In genomic region chr2:77121518-77121917, GRCh38 we compare ENCODE assay signal across 5 cellular contexts.
"Had no signal": no experiment of that assay in that cellular context is flagged by ENCODE, and none has a peak within 500 bp of the region (broad histone marks: within the 10 kb centered on the region; RNA-seq: fewer than 3 reads in every experiment).

No MANE protein-coding gene starts in this region.

- H3K27ac ChIP-seq: HL-60 had no signal

- FAIRE-seq: HTR-8/SVneo had no signal

- DNase-seq: IMR-90, KBM-7, KG1 had no signal
